Comparison of ENCODE assay signal across 8 cellular contexts in the genomic region with DNA sequence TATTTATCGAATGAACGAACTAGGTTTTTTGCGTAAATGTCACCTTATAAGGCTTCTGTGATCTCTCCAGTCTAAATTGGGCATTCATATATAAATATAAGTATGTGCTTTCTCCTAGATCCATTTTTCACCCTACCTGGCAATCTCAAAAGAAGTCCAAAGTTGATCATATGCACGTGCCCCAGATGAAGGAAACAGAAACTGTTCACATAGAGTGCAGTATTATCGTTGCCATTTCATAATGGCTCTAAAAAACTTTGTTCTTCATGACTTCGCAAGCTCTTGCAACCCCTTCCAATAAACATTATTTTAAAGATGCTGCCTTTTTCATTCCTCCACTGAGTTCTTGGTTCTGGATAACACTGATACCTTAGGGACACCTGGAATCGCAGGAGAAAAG. TPM values are rescaled to one million over a fixed set of nuclear protein-coding genes. Genes with fewer than 3 reads are reported as not detected.
A peak's percentile ranks its signal among the peaks of the same experiment; 100 is the strongest.
DNase-seq lines count a peak whose midpoint lies in the region; TF ChIP-seq lines count a peak whose summit lies in the region.

No MANE protein-coding gene starts in this region.

- POLR2A ChIA-PET in Caco-2 (lab: Charles Lee) (no interaction called here), RWPE1 (lab: Yijun Ruan, JAX; ENCODE audit: low non-redundant PET) (no interaction called here)

- H3K36me3 Mint-ChIP-seq in Caco-2 (ENCODE audit: insufficient read depth, unreplicated experiment) = peaks cover 6% of the 10 kb centered on the region

- no peaks in the 10 kb centered on the region for H3K27me3 Mint-ChIP-seq in Caco-2 (ENCODE audit: insufficient read depth, unreplicated experiment)

- H3K27ac ChIP-seq in RWPE1 (peak overlapping the region; percentile 92), esophagus squamous epithelium (peak overlapping the region; percentile 87 to 95 (median 91)), ovary (no peak overlapping the region), caudate nucleus (ENCODE audit: low read depth, low read length) (no peak overlapping the region)

- no peak for TF ChIP-seq POLR2A in esophagus squamous epithelium (IDR thresholded peaks at IDR 0.05)
- TF ChIP-seq POLR2A in ovary (IDR thresholded peaks at IDR 0.05) = no peak

- peak overlapping the region; percentile 92 for H3K27ac Mint-ChIP-seq in Caco-2 (ENCODE audit: unreplicated experiment)

- H3K4me1 ChIP-seq in Caco-2 (no peaks in the 10 kb centered on the region; the same call in 1 of the 2 replicates), esophagus squamous epithelium (peaks cover 0 to 33% (median 15%) of the 10 kb centered on the region in 3 donors), ovary (ENCODE audit: insufficient read depth) (peaks cover 1% of the 10 kb centered on the region)

- DNase-seq in Caco-2 (no peak), RWPE1 (ENCODE audit: low spot score) (no peak), esophagus squamous epithelium (lab: John Stamatoyannopoulos, UW) (no peak), ovary (no peak), caudate nucleus (lab: John Stamatoyannopoulos, UW) (no peak), DMS 273 (lab: John Stamatoyannopoulos, UW; ENCODE audit: unreplicated experiment) (no peak), NCI-H526 treated with DMSO at 0.1 percent for 48 hours (lab: John Stamatoyannopoulos, UW) (no peak)
- no peak for DNase-seq in activated CD8-positive, alpha-beta memory T cell treated with anti-CD3 and anti-CD28 coated beads, Interleukin-2, amount 50 U/mL, for 4 hours

- TSS peak; percentile 64 for BruUV-seq in Caco-2 (replicated peaks; lab: Mats Ljungman, UMichigan)

- no peak for TF ChIP-seq CTCF in Caco-2 (IDR thresholded peaks at IDR 0.05; ENCODE audit: insufficient read depth in 1 of 2, low read depth in 1 of 2, low read length in 1 of 2, severe bottlenecking in 1 of 2, unreplicated experiment in 1 of 2)
- TF ChIP-seq CTCF in RWPE1 (conservative IDR thresholded peaks at IDR 0.05; ENCODE audit: low read depth) = no peak
- TF ChIP-seq CTCF in esophagus squamous epithelium (IDR thresholded peaks at IDR 0.05) = no peak
- TF ChIP-seq CTCF in ovary (IDR thresholded peaks at IDR 0.05) = no peak

- no peaks in the 10 kb centered on the region for H3K9me3 ChIP-seq in Caco-2
- H3K9me3 ChIP-seq in esophagus squamous epithelium = no peaks in the 10 kb centered on the region
- H3K9me3 ChIP-seq in ovary = no peaks in the 10 kb centered on the region

- peak overlapping the region; percentile 89 for H3K4me3 Mint-ChIP-seq in Caco-2 (ENCODE audit: unreplicated experiment)

- H3K27me3 ChIP-seq in Caco-2 (replicated peaks; ENCODE audit: control insufficient read depth, insufficient read depth, low read length) (no peaks in the 10 kb centered on the region), esophagus squamous epithelium (no peaks in the 10 kb centered on the region), ovary (no peaks in the 10 kb centered on the region)

- peaks cover 17% of the 10 kb centered on the region for H3K4me1 Mint-ChIP-seq in Caco-2 (ENCODE audit: low read depth, unreplicated experiment)

- H3K9me3 Mint-ChIP-seq in Caco-2 (ENCODE audit: unreplicated experiment) = no peaks in the 10 kb centered on the region

- TF ChIP-seq EP300 in ovary (IDR thresholded peaks at IDR 0.05) = no peak

- H3K36me3 ChIP-seq in Caco-2 (ENCODE audit: control insufficient read depth, insufficient read depth, low read length) (no peaks in the 10 kb centered on the region), esophagus squamous epithelium (no peaks in the 10 kb centered on the region), ovary (no peaks in the 10 kb centered on the region)

- CTCF ChIA-PET in Caco-2 (lab: Charles Lee) (no interaction called here), RWPE1 (lab: Yijun Ruan, JAX) (interaction anchor here (0.7 kb wide), 1 partner anchor 28 kb away, joined by 4 read pairs; no protein-coding TSS in a partner anchor)

- intact Hi-C loops in Caco-2 (cut with micrococcal nuclease; ENCODE audit: unreplicated experiment) (loop anchor here (2.0 kb wide), 3 partner anchors 113 to 493 kb away; no protein-coding TSS in a partner anchor), esophagus squamous epithelium (cut with DNase I) (no loop called here), ovary (cut with DNase I) (no loop called here)

- 17 to 27% methylated on average over 7 of the region's 7 CpGs for WGBS in esophagus squamous epithelium, 2 donors
- WGBS in ovary, 3 donors = 24 to 28% (median 26%) methylated on average over 7 of the region's 7 CpGs

- H3K4me3 ChIP-seq in Caco-2 (ENCODE audit: low read depth, low read length) (peak overlapping the region; percentile 54), esophagus squamous epithelium (peak overlapping the region; percentile 76 to 95 (median 86)), ovary (peak overlapping the region; percentile 89)

RNA-seq across cellular contexts. Expression of gene INTS12, which starts 0.7 kb away (rescaled TPM):
- total RNA-seq in Caco-2 (2022) = 16.1 and 19.2 TPM in 2 replicates
- total RNA-seq in esophagus squamous epithelium = 10 to 100 TPM; 11.6 to 24.0 (median 15.9) TPM
- total RNA-seq in ovary = 10 to 100 TPM in 6 of 7 donors, 1 to 10 TPM in 1; 8.2 to 18.5 (median 13.4) TPM
- 10 to 100 TPM; 13.4 to 24.9 TPM for polyA plus RNA-seq in ovary

RNA-seq across cellular contexts. Expression of gene GSTCD, which starts 0.8 kb away (rescaled TPM):
- total RNA-seq in Caco-2 (2022) (20.5 and 21.3 TPM in 2 replicates), esophagus squamous epithelium (10 to 100 TPM in 2 of 4 donors, 1 to 10 TPM in 2; 9.6 to 19.5 (median 10.6) TPM), ovary (10 to 100 TPM in 3 of 7 donors, 1 to 10 TPM in 4; 5.5 to 10.4 (median 6.8) TPM)
- 1 to 10 TPM; 2.0 to 5.8 TPM for polyA plus RNA-seq in ovary

Comparison
In these comparisons a context has a peak if more than half of its experiments do, and no peak if none do; other contexts are left out.
1. H3K27ac ChIP-seq: peak in RWPE1 (single experiment) and esophagus squamous epithelium (4 of 4); none in ovary (0 of 2) and caudate nucleus (single experiment).
2. Peak in every context shown above with its lines, with median percentiles within 50 percentile points of each other: H3K4me3 ChIP-seq.